ENCODE assay signal across 8 cellular contexts in the genomic region with DNA sequence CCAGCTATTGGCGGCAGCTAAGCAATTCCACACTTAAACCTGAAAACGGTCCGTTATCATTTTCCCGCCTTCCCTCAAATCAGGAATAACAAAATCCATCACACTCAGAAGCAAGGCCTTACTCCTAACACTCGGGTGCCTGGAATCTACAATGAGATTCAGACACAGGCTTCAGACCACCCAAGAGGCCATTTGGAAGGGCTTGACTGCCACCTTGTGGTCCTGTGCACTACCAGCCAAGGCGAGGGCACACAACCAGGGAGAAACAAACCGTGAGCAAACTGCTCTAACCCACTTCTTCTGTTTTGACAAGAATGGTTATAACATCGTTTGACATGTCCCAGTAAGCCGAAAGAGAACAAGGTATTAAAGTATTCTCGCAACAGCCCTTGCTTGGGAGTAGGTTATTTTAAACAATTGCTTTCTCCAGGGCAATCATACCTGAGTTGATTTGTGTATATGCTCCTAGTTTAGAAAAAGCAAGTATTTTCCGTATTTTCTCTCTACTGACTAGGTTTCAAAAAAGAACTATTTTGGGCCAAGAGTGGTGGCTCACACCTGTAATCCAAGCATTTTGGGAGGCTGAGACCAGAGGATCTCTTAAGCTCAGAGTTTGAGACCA. TPM values are rescaled to one million over a fixed set of nuclear protein-coding genes. Genes with fewer than 3 reads are reported as not detected.
DNase-seq lines count a peak whose midpoint lies in the region; ATAC-seq, FAIRE-seq and TF ChIP-seq lines count a peak whose summit lies in the region.

No MANE protein-coding gene starts in this region.

- peak; percentile 39 for TF ChIP-seq CTCF in GM13976 (IDR thresholded peaks at IDR 0.05; ENCODE audit: borderline replicate concordance, control extremely low read depth, extremely low read depth, insufficient read depth, missing control alignments)
- TF ChIP-seq CTCF in pancreas (IDR thresholded peaks at IDR 0.05): peak in 3 of 4 donors; percentile 44 to 56 (median 48)

- DNase-seq in ACHN (peak; percentile 55), GM13976 (ENCODE audit: low spot score) (peak; percentile 13), NCI-H524 treated with DMSO at 0.1 percent for 48 hours (lab: John Stamatoyannopoulos, UW) (peak; percentile 33), foreskin melanocyte (peak; percentile 51), pancreas (peak in 4 of 6 donors; percentile 4 to 60 (median 30)), T1000 (lab: John Stamatoyannopoulos, UW) (no peak)
- DNase-seq in activated CD8-positive, alpha-beta memory T cell treated with anti-CD3 and anti-CD28 coated beads, Interleukin-2, amount 50 U/mL, for 48 hours: peak; percentile 74

- 33 to 36% methylated on average over 11 of the region's 11 CpGs for WGBS in pancreas, 2 donors

- no peaks in the 10 kb centered on the region for H3K27me3 ChIP-seq in pancreas

- H3K36me3 ChIP-seq in pancreas: peaks cover 0 to 7% (median 6%) of the 10 kb centered on the region in 3 donors

- no peaks in the 10 kb centered on the region for H3K4me1 ChIP-seq in pancreas

- intact Hi-C loops in pancreas (cut with DNase I): no loop called here

- no peak for FAIRE-seq in pancreas (lab: Jason Lieb, UNC)

- in situ Hi-C loops in ACHN (cut with HindIII; ENCODE audit: low pct_ligation_motif_present, low pct_unique_long_range_greater_than_20kb, low sequenced_read_pairs): no loop called here
- in situ Hi-C loops in GM13976 (cut with MboI; ENCODE audit: low sequenced_read_pairs, unreplicated experiment): no loop called here

- peak; percentile 67 for ATAC-seq in HG02981 (IDR thresholded peaks at IDR 0.05; ENCODE audit: unreplicated experiment)
- peak in 3 of 4 donors; percentile 83 to 86 (median 83) for ATAC-seq in pancreas

- no peak overlapping the region for H3K4me3 ChIP-seq in pancreas

- no peak overlapping the region for H3K27ac ChIP-seq in pancreas

- no peaks in the 10 kb centered on the region for H3K9me3 ChIP-seq in pancreas

RNA-seq across cellular contexts. Expression of a gene that starts 40.1 kb away (rescaled TPM):
- total RNA-seq in pancreas: not detected
- polyA plus RNA-seq in pancreas: under 1 TPM; 0.11 to 0.52 TPM

RNA-seq across cellular contexts. Expression of a gene that starts 41.0 kb away (rescaled TPM):
- total RNA-seq in pancreas: 10 to 100 TPM in 4 of 6 donors, 1 to 10 TPM in 2; 7.6 to 12.9 (median 10.8) TPM
- 10 to 100 TPM; 16.9 to 19.3 TPM for polyA plus RNA-seq in pancreas
